Comparison of ENCODE assay signal across 8 cellular contexts in genomic region chr12:52175411-52176350, GRCh38. TPM values are rescaled to one million over a fixed set of nuclear protein-coding genes. Genes with fewer than 3 reads are reported as not detected.
DNase-seq lines count a peak whose midpoint lies in the region; ATAC-seq lines count a peak whose summit lies in the region.
"Had no signal": no experiment of that assay in that cellular context is flagged by ENCODE, and none has a peak within 500 bp of the region (broad histone marks: within the 10 kb centered on the region; RNA-seq: fewer than 3 reads in every experiment).

No MANE protein-coding gene starts in this region.

- no peak overlapping the region for H3K27ac Mint-ChIP-seq in activated T-cell treated with anti-CD3 and anti-CD28 coated beads, Interleukin-2, amount 50 U/mL, for 72 hours
- H3K27ac Mint-ChIP-seq in stimulated activated memory B cell treated with anti-CD40 and anti-IgM and Interleukin-4, amounts not matched to agents 10 μg/mL and 1 μg/mL and 100 μg/mL, for 72 hours: no peak overlapping the region

- H3K4me1 Mint-ChIP-seq in activated T-cell treated with anti-CD3 and anti-CD28 coated beads, Interleukin-2, amount 50 U/mL, for 72 hours (ENCODE audit: low read depth): no peaks in the 10 kb centered on the region
- H3K4me1 Mint-ChIP-seq in stimulated activated memory B cell treated with anti-CD40 and anti-IgM and Interleukin-4, amounts not matched to agents 10 μg/mL and 1 μg/mL and 100 μg/mL, for 72 hours: no peaks in the 10 kb centered on the region

- no peaks in the 10 kb centered on the region for H3K27me3 ChIP-seq in stomach smooth muscle (ENCODE audit: control insufficient read depth in 1 of 2, insufficient read depth in 2 of 2, low read length in 2 of 2)

- H3K4me3 ChIP-seq in stomach smooth muscle (ENCODE audit: low read length in 2 of 2): no peak overlapping the region

- H3K36me3 ChIP-seq in stomach smooth muscle (ENCODE audit: control insufficient read depth in 2 of 2, insufficient read depth in 2 of 2, low read length in 2 of 2): no peaks in the 10 kb centered on the region

- no peaks in the 10 kb centered on the region for H3K9me3 ChIP-seq in stomach smooth muscle (ENCODE audit: control insufficient read depth in 2 of 2, low read length in 2 of 2)

- no peaks in the 10 kb centered on the region for H3K9me3 Mint-ChIP-seq in activated T-cell treated with anti-CD3 and anti-CD28 coated beads, Interleukin-2, amount 50 U/mL, for 72 hours
- no peaks in the 10 kb centered on the region for H3K9me3 Mint-ChIP-seq in stimulated activated memory B cell treated with anti-CD40 and anti-IgM and Interleukin-4, amounts not matched to agents 10 μg/mL and 1 μg/mL and 100 μg/mL, for 72 hours

- no peaks in the 10 kb centered on the region for H3K36me3 Mint-ChIP-seq in activated T-cell treated with anti-CD3 and anti-CD28 coated beads, Interleukin-2, amount 50 U/mL, for 72 hours (ENCODE audit: insufficient read depth in 2 of 2)
- H3K36me3 Mint-ChIP-seq in stimulated activated memory B cell treated with anti-CD40 and anti-IgM and Interleukin-4, amounts not matched to agents 10 μg/mL and 1 μg/mL and 100 μg/mL, for 72 hours: no peaks in the 10 kb centered on the region

- peak overlapping the region; percentile 66 for H3K27ac ChIP-seq in stomach smooth muscle (ENCODE audit: low read length)

- peaks cover 37% of the 10 kb centered on the region for H3K4me1 ChIP-seq in stomach smooth muscle (ENCODE audit: control insufficient read depth, insufficient read depth, low read length)

- ATAC-seq in esophagus mucosa: peak; percentile 77
- ATAC-seq in activated T-cell treated with anti-CD3 and anti-CD28 coated beads, Interleukin-2, amount 50 U/mL, for 72 hours (replicated peaks in 1 of 2): no peak
- no peak for ATAC-seq in stimulated activated memory B cell treated with anti-CD40 and anti-IgM and Interleukin-4, amounts not matched to agents 10 μg/mL and 1 μg/mL and 100 μg/mL, for 72 hours

- H3K4me3 Mint-ChIP-seq in activated T-cell treated with anti-CD3 and anti-CD28 coated beads, Interleukin-2, amount 50 U/mL, for 72 hours: no peak overlapping the region
- H3K4me3 Mint-ChIP-seq in stimulated activated memory B cell treated with anti-CD40 and anti-IgM and Interleukin-4, amounts not matched to agents 10 μg/mL and 1 μg/mL and 100 μg/mL, for 72 hours: no peak overlapping the region

- H3K27me3 Mint-ChIP-seq in activated T-cell treated with anti-CD3 and anti-CD28 coated beads, Interleukin-2, amount 50 U/mL, for 72 hours (ENCODE audit: low read depth): no peaks in the 10 kb centered on the region
- peaks cover 9% of the 10 kb centered on the region for H3K27me3 Mint-ChIP-seq in stimulated activated memory B cell treated with anti-CD40 and anti-IgM and Interleukin-4, amounts not matched to agents 10 μg/mL and 1 μg/mL and 100 μg/mL, for 72 hours

- no peak overlapping the region for H3K9ac ChIP-seq in stomach smooth muscle (ENCODE audit: low read length in 2 of 2)

- DNase-seq in HT-29 (ENCODE audit: low spot score): peak; percentile 77
- peak; percentile 98 for DNase-seq in NCI-H69 (lab: John Stamatoyannopoulos, UW)
- no peak for DNase-seq in activated T-cell treated with anti-CD3 and anti-CD28 coated beads, Interleukin-2, amount 50 U/mL, for 72 hours
- DNase-seq in activated CD8-positive, alpha-beta memory T cell treated with anti-CD3 and anti-CD28 coated beads, Interleukin-2, amount 50 U/mL, for 4 hours: no peak

RNA-seq across cellular contexts. Expression of gene KRT80, which starts 16.1 kb away (rescaled TPM):
- total RNA-seq in HT-29 (2014; rRNA removed; shearing (Covaris generic)): 24.7 and 27.0 TPM in 2 replicates
- 17.9 TPM for total RNA-seq in esophagus mucosa
- total RNA-seq in activated T-cell treated with anti-CD3 and anti-CD28 coated beads, Interleukin-2, amount 50 U/mL, for 72 hours: not detected

RNA-seq across cellular contexts. Expression of gene KRT7, which starts 57.4 kb away (rescaled TPM):
- 3.8 and 11.9 TPM in 2 replicates for total RNA-seq in HT-29 (2014; rRNA removed; shearing (Covaris generic))
- total RNA-seq in esophagus mucosa: 113 TPM
- 10 to 100 TPM; 23.1 to 25.4 TPM for total RNA-seq in activated T-cell treated with anti-CD3 and anti-CD28 coated beads, Interleukin-2, amount 50 U/mL, for 72 hours
- total RNA-seq: skeletal muscle tissue had no signal

Comparison
In these comparisons a context has a peak if more than half of its experiments do, and no peak if none do; other contexts are left out.
1. DNase-seq: peak in HT-29 (single experiment) and NCI-H69 (single experiment); none in activated T-cell treated with anti-CD3 and anti-CD28 coated beads, Interleukin-2, amount 50 U/mL, for 72 hours (0 of 2) and activated CD8-positive, alpha-beta memory T cell treated with anti-CD3 and anti-CD28 coated beads, Interleukin-2, amount 50 U/mL, for 4 hours (single experiment).
2. RNA of gene KRT80, which starts 16.1 kb away (total RNA-seq): 24.7 to 27.0 TPM in HT-29 and 17.9 TPM in esophagus mucosa (single experiment); not detected in activated T-cell treated with anti-CD3 and anti-CD28 coated beads, Interleukin-2, amount 50 U/mL, for 72 hours; every median in the first group is over 10 times any median in the second.